In the genomic region with DNA sequence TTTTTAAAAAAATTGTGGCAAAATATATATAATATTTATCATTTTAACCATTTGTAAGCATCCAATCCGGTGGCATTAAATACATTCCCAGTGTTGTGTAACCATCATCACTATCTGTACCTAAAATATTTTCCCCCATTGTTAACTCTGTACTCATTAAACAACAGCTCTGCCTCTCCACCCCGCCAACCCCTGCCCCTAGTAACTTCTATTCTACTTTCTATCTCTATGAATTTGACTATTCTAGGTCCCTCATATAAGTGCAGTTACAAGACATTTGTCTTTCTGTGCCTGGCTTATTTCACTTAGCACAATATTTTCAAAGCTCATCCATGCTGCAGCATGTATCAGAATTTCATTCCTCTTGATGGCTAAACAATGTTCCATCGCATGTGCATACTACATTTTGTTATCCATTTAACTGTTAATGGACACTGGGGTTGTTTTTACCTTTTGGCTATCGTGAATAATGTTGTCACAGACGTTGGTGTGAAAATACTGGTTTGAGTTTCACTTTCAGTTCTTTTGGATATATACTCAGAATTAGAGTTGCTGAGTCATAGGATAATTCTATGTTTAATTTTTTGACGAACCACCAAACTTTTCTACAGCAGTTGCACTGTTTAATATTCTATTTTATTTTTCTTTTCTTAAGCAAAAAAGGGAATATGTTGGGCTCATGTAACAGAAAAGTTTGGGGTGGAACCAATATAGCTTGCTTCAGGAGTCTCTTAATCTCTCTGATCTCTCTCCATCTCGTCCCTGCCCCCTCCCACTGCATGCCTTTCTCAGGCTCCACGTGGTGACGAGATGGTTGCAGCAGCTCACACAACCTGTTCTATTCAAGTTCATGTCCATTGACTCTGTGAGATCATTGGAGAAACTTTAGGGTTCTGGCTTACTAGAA, we compare ENCODE assay signal across 9 cellular contexts. TPM values are rescaled to one million over a fixed set of nuclear protein-coding genes. Genes with fewer than 3 reads are reported as not detected.
DNase-seq lines count a peak whose midpoint lies in the region; ATAC-seq and TF ChIP-seq lines count a peak whose summit lies in the region.
"Had no signal": no experiment of that assay in that cellular context is flagged by ENCODE, and none has a peak within 500 bp of the region (broad histone marks: within the 10 kb centered on the region; RNA-seq: fewer than 3 reads in every experiment).

No MANE protein-coding gene starts in this region.

- TF ChIP-seq EP300 in tibial nerve (IDR thresholded peaks at IDR 0.05): no peak

- no peak for ATAC-seq in GM21528 (IDR thresholded peaks at IDR 0.05; ENCODE audit: low FRiP score, unreplicated experiment)

- WGBS in liver: 36% methylated on average over 9 of the region's 9 CpGs
- 52 to 55% methylated on average over 9 of the region's 9 CpGs for whole genome bisulfite sequencing in tibial nerve, 2 donors

- H3K27me3 ChIP-seq in liver (ENCODE audit: control insufficient read depth in 4 of 4, insufficient read depth in 4 of 4, low read length in 3 of 4) (no peaks in the 10 kb centered on the region), tibial nerve (peaks cover 0 to 4% of the 10 kb centered on the region in 2 donors), HAP-1 (ENCODE audit: low read depth) (no peaks in the 10 kb centered on the region)

- H3K9me3 Mint-ChIP-seq in activated CD4-positive, alpha-beta T cell treated with anti-CD3 and anti-CD28 coated beads, Interleukin-2, amount 10 ng/mL, durations not matched to agents 7 days and 5 days: peaks cover 9% of the 10 kb centered on the region

- DNase-seq in ELR (ENCODE audit: low read depth) (peak; percentile 48), H4 (ENCODE audit: low spot score) (peak; percentile 71), tibial nerve (ENCODE audit: low spot score in 2 of 2) (no peak), HAP-1 (ENCODE audit: low spot score in 2 of 2) (no peak)
- DNase-seq in activated CD4-positive, alpha-beta T cell treated with anti-CD3 and anti-CD28 coated beads, Interleukin-2, amount 10 ng/mL, durations not matched to agents 7 days and 5 days: peak; percentile 32
- no peak for DNase-seq in effector CD8-positive, alpha-beta T cell (lab: John Stamatoyannopoulos, UW)
- DNase-seq: NCI-H2171 had no signal

- H3K9ac ChIP-seq in liver (ENCODE audit: low read depth in 1 of 2, low read length in 2 of 2): no peak overlapping the region

- H3K4me1 ChIP-seq in liver (ENCODE audit: control insufficient read depth in 4 of 4, insufficient read depth in 4 of 4, low read length in 3 of 4): no peaks in the 10 kb centered on the region
- H3K4me1 ChIP-seq in tibial nerve: peaks cover 0 to 5% (median 0%) of the 10 kb centered on the region in 4 donors
- H3K4me1 ChIP-seq in HAP-1: no peaks in the 10 kb centered on the region

- H3K27ac Mint-ChIP-seq in activated CD4-positive, alpha-beta T cell treated with anti-CD3 and anti-CD28 coated beads, Interleukin-2, amount 10 ng/mL, durations not matched to agents 7 days and 5 days: peak overlapping the region; percentile 87

- CTCF ChIA-PET in activated CD4-positive, alpha-beta T cell treated with anti-CD3 and anti-CD28 coated beads, Interleukin-2, amount 10 ng/mL, durations not matched to agents 7 days and 5 days (lab: Charles Lee): interaction anchor here (1.0 kb wide), 1 partner anchor 9 kb away, joined by 3 read pairs; no protein-coding TSS in a partner anchor

- TF ChIP-seq CTCF in liver (IDR thresholded peaks at IDR 0.05; ENCODE audit: low read depth, low read length, missing input control): no peak
- TF ChIP-seq CTCF in tibial nerve (IDR thresholded peaks at IDR 0.05): no peak

- H3K9me3 ChIP-seq in liver (ENCODE audit: control insufficient read depth in 4 of 4, low read length in 3 of 4) (no peaks in the 10 kb centered on the region), tibial nerve (no peaks in the 10 kb centered on the region), HAP-1 (no peaks in the 10 kb centered on the region)

- in situ Hi-C loops in HAP-1 (cut with MboI; ENCODE audit: low sequenced_read_pairs): no loop called here

- H3K36me3 ChIP-seq in liver (ENCODE audit: control insufficient read depth in 4 of 4, insufficient read depth in 3 of 4, low read depth in 1 of 4, low read length in 3 of 4) (no peaks in the 10 kb centered on the region), tibial nerve (no peaks in the 10 kb centered on the region), HAP-1 (replicated peaks) (no peaks in the 10 kb centered on the region)

- H3K36me3 Mint-ChIP-seq in activated CD4-positive, alpha-beta T cell treated with anti-CD3 and anti-CD28 coated beads, Interleukin-2, amount 10 ng/mL, durations not matched to agents 7 days and 5 days (ENCODE audit: low read depth): peaks cover 7% of the 10 kb centered on the region

- H3K27ac ChIP-seq in liver (ENCODE audit: low read depth in 1 of 2, low read length in 2 of 2): no peak overlapping the region
- no peak overlapping the region for H3K27ac ChIP-seq in tibial nerve

- H3K4me3 ChIP-seq in liver (ENCODE audit: low read depth in 1 of 3, low read length in 3 of 3) (peak overlapping the region in 2 of 3 donors; percentile 16 to 18), tibial nerve (no peak overlapping the region), HAP-1 (no peak overlapping the region)

- no peaks in the 10 kb centered on the region for H3K27me3 Mint-ChIP-seq in activated CD4-positive, alpha-beta T cell treated with anti-CD3 and anti-CD28 coated beads, Interleukin-2, amount 10 ng/mL, durations not matched to agents 7 days and 5 days

- H3K4me3 Mint-ChIP-seq in activated CD4-positive, alpha-beta T cell treated with anti-CD3 and anti-CD28 coated beads, Interleukin-2, amount 10 ng/mL, durations not matched to agents 7 days and 5 days: peak overlapping the region; percentile 44

- no peak for TF ChIP-seq POLR2A in tibial nerve (IDR thresholded peaks at IDR 0.05)

- peaks cover 38% of the 10 kb centered on the region for H3K4me1 Mint-ChIP-seq in activated CD4-positive, alpha-beta T cell treated with anti-CD3 and anti-CD28 coated beads, Interleukin-2, amount 10 ng/mL, durations not matched to agents 7 days and 5 days

- POLR2A ChIA-PET in activated CD4-positive, alpha-beta T cell treated with anti-CD3 and anti-CD28 coated beads, Interleukin-2, amount 10 ng/mL, durations not matched to agents 7 days and 5 days (lab: Charles Lee): interaction anchor here (0.5 kb wide), 1 partner anchor 8 kb away, joined by 3 read pairs; no protein-coding TSS in a partner anchor

- TF ChIP-seq RAD21 in liver (IDR thresholded peaks at IDR 0.05): no peak

TF ChIP-seq in liver, 16 proteins besides CTCF, POLR2A, EP300 and RAD21:
- TF ChIP-seq EGR1 (IDR thresholded peaks at IDR 0.05; ENCODE audit: low read depth in 2 of 2) (no peak), FOXA2 (IDR thresholded peaks at IDR 0.05) (no peak), RXRA (IDR thresholded peaks at IDR 0.05) (no peak)

RNA-seq across cellular contexts. Expression of a gene that starts 25.2 kb away (rescaled TPM):
- 43.7 and 52.2 TPM in 2 replicates for total RNA-seq in H4 (2014; rRNA removed; shearing (Covaris generic))
- total RNA-seq in activated CD4-positive, alpha-beta T cell treated with anti-CD3 and anti-CD28 coated beads, Interleukin-2, amount 10 ng/mL, durations not matched to agents 7 days and 5 days: 1 to 10 TPM; 8.0 to 8.2 TPM
- 10 to 100 TPM; 26.7 to 67.9 TPM for total RNA-seq in liver
- polyA plus RNA-seq in liver: 10 to 100 TPM; 45.9 to 47.5 TPM
- total RNA-seq in tibial nerve: 10 to 100 TPM; 51.8 to 71.2 (median 66.7) TPM

RNA-seq across cellular contexts. Expression of a gene that starts 28.7 kb away (rescaled TPM):
- total RNA-seq in H4 (2014; rRNA removed; shearing (Covaris generic)): not detected in 2 replicates
- total RNA-seq in activated CD4-positive, alpha-beta T cell treated with anti-CD3 and anti-CD28 coated beads, Interleukin-2, amount 10 ng/mL, durations not matched to agents 7 days and 5 days: not detected
- total RNA-seq in liver: under 1 TPM; 0.05 to 0.59 TPM
- under 1 TPM; 0.08 to 0.37 TPM for polyA plus RNA-seq in liver
- total RNA-seq in tibial nerve: 10 to 100 TPM in 1 of 4 donors, 1 to 10 TPM in 3; 3.3 to 11.6 (median 7.0) TPM

Comparison
In these comparisons a context has a peak if more than half of its experiments do, and no peak if none do; other contexts are left out.
1. DNase-seq: peak in ELR (single experiment), H4 (single experiment) and activated CD4-positive, alpha-beta T cell treated with anti-CD3 and anti-CD28 coated beads, Interleukin-2, amount 10 ng/mL, durations not matched to agents 7 days and 5 days (single experiment); none in effector CD8-positive, alpha-beta T cell (single experiment), tibial nerve (0 of 2) and HAP-1 (0 of 2).
2. H3K4me3 ChIP-seq: peak in liver (2 of 3); none in tibial nerve (0 of 4) and HAP-1 (single experiment).